Comparison of ENCODE assay signal across 8 cellular contexts in genomic region chr2:42964444-42965081, GRCh38.
A peak's percentile ranks its signal among the peaks of the same experiment; 100 is the strongest.
DNase-seq lines count a peak whose midpoint lies in the region; ATAC-seq, FAIRE-seq and TF ChIP-seq lines count a peak whose summit lies in the region.
"Had no signal": no experiment of that assay in that cellular context is flagged by ENCODE, and none has a peak within 500 bp of the region (broad histone marks: within the 10 kb centered on the region; RNA-seq: fewer than 3 reads in every experiment).

No MANE protein-coding gene starts in this region.

- H3K4me1 ChIP-seq in keratinocyte (ENCODE audit: control insufficient read depth, extremely low read depth, insufficient read depth, low read length) (peaks cover 12% of the 10 kb centered on the region), tibial nerve (peaks cover 0 to 89% (median 56%) of the 10 kb centered on the region in 4 donors)

- H2AFZ ChIP-seq in keratinocyte (ENCODE audit: control insufficient read depth, low read length): peak overlapping the region; percentile 57

- H3K4me2 ChIP-seq in keratinocyte (ENCODE audit: control insufficient read depth, extremely low read depth, insufficient read depth, low read depth, low read length): peak overlapping the region; percentile 16

- H3K4me3 ChIP-seq in astrocyte of the cerebellum (ENCODE audit: low read depth, low read length): no peak overlapping the region
- H3K4me3 ChIP-seq in keratinocyte (ENCODE audit: control insufficient read depth in 2 of 3, extremely low read depth in 1 of 3, insufficient read depth in 2 of 3, low read depth in 1 of 3, low read length in 3 of 3): no peak overlapping the region
- H3K4me3 ChIP-seq in tibial nerve: no peak overlapping the region

- TF ChIP-seq POLR2A in tibial nerve (IDR thresholded peaks at IDR 0.05): no peak

- H3K27me3 ChIP-seq in keratinocyte (ENCODE audit: control insufficient read depth, extremely low read depth, insufficient read depth, low read length): no peaks in the 10 kb centered on the region
- H3K27me3 ChIP-seq in tibial nerve: no peaks in the 10 kb centered on the region

- H3K9me1 ChIP-seq in keratinocyte (ENCODE audit: control insufficient read depth, extremely low read depth, insufficient read depth, low read length): no peaks in the 10 kb centered on the region

- peak in 1 of 2 donors; percentile 32 for TF ChIP-seq EP300 in tibial nerve (IDR thresholded peaks at IDR 0.05)

- TF ChIP-seq CTCF in astrocyte of the cerebellum (IDR thresholded peaks at IDR 0.05; ENCODE audit: low read depth, low read length, missing control alignments) (no peak), keratinocyte (optimal IDR thresholded peaks at IDR 0.05 in 1 of 3, IDR thresholded peaks at IDR 0.05 in 1 of 3, conservative IDR thresholded peaks at IDR 0.05 in 1 of 3; ENCODE audit: extremely low read depth in 1 of 3, insufficient read depth in 2 of 3, low read length in 3 of 3) (no peak), tibial nerve (IDR thresholded peaks at IDR 0.05) (no peak)

- no peak for FAIRE-seq in keratinocyte (lab: Jason Lieb, UNC)

- no peak overlapping the region for H3K9ac ChIP-seq in keratinocyte (ENCODE audit: control insufficient read depth, extremely low read depth, insufficient read depth, low read length)

- DNase-seq in HT1080 (ENCODE audit: low read depth) (peak; percentile 83), astrocyte of the cerebellum (ENCODE audit: low read depth) (peak; percentile 94), keratinocyte (ENCODE audit: low read depth, low spot score) (no peak), tibial nerve (ENCODE audit: low spot score in 2 of 2) (peak in 1 of 2 donors; percentile 57), cortex of kidney (lab: John Stamatoyannopoulos, UW) (no peak)
- DNase-seq: activated CD4-positive, alpha-beta T cell treated with anti-CD3 and anti-CD28 coated beads for 36 hours had no signal

- dilution Hi-C loops in keratinocyte (cut with MboI; ENCODE audit: extremely low pct_ligation_motif_present, low sequenced_read_pairs): no loop called here

- ATAC-seq in HG02678 (IDR thresholded peaks at IDR 0.05; ENCODE audit: unreplicated experiment) (no peak), HG02759 (IDR thresholded peaks at IDR 0.05; ENCODE audit: unreplicated experiment) (no peak)
- ATAC-seq: activated CD4-positive, alpha-beta T cell treated with anti-CD3 and anti-CD28 coated beads for 36 hours had no signal

- H3K79me2 ChIP-seq in keratinocyte (ENCODE audit: control insufficient read depth, insufficient read depth, low read length): no peaks in the 10 kb centered on the region

- in situ Hi-C loops in astrocyte of the cerebellum (cut with HindIII; ENCODE audit: low sequenced_read_pairs): loop anchor here (5.0 kb wide), 2 partner anchors 43 to 253 kb away; no protein-coding TSS in a partner anchor

- no peaks in the 10 kb centered on the region for H4K20me1 ChIP-seq in keratinocyte (ENCODE audit: control insufficient read depth, extremely low read depth, insufficient read depth, low read length)

- H3K9me3 ChIP-seq in keratinocyte (ENCODE audit: control insufficient read depth, low read depth, low read length) (no peaks in the 10 kb centered on the region), tibial nerve (no peaks in the 10 kb centered on the region)

- H3K27ac ChIP-seq in keratinocyte (ENCODE audit: control insufficient read depth, insufficient read depth, low read length) (no peak overlapping the region), tibial nerve (peak overlapping the region in 3 of 4 donors; percentile 59 to 91 (median 70))

- 17 to 24% methylated on average over 5 of the region's 5 CpGs for WGBS in tibial nerve, 2 donors

- H3K36me3 ChIP-seq in keratinocyte (ENCODE audit: control insufficient read depth in 2 of 2, extremely low read depth in 1 of 2, insufficient read depth in 2 of 2, low read length in 2 of 2) (no peaks in the 10 kb centered on the region), tibial nerve (no peaks in the 10 kb centered on the region)

Comparison
In these comparisons a context has a peak if more than half of its experiments do, and no peak if none do; other contexts are left out.
1. DNase-seq: peak in HT1080 (single experiment) and astrocyte of the cerebellum (single experiment); none in keratinocyte (single experiment) and cortex of kidney (single experiment).